9 cellular contexts compared by ENCODE assay signal in genomic region chr1:159005161-159005560, GRCh38. TPM values are rescaled to one million over a fixed set of nuclear protein-coding genes. Genes with fewer than 3 reads are reported as not detected.
DNase-seq lines count a peak whose midpoint lies in the region; ATAC-seq and TF ChIP-seq lines count a peak whose summit lies in the region.
"Had no signal": no experiment of that assay in that cellular context is flagged by ENCODE, and none has a peak within 500 bp of the region (broad histone marks: within the 10 kb centered on the region; RNA-seq: fewer than 3 reads in every experiment).

No MANE protein-coding gene starts in this region.

- no peak for ATAC-seq in T-cell (replicated peaks in 1 of 4)

- H2BK5ac ChIP-seq in H9 (ENCODE audit: insufficient read length, low read length) = no peak overlapping the region

- no peaks in the 10 kb centered on the region for H3K79me2 ChIP-seq in H9 (ENCODE audit: insufficient read depth, low read length)

- H4K20me1 ChIP-seq in H9 (ENCODE audit: control insufficient read depth, insufficient read depth, insufficient read length) = no peaks in the 10 kb centered on the region

- no peak overlapping the region for H4K91ac ChIP-seq in H9 (ENCODE audit: insufficient read length, low read depth, low read length)

- H3K4me1 ChIP-seq in H9 (ENCODE audit: insufficient read depth, low read length) = peaks cover 9% of the 10 kb centered on the region; the same call in 1 of the 2 replicates
- peaks cover 32% of the 10 kb centered on the region for H3K4me1 ChIP-seq in iPS-20b (ENCODE audit: insufficient read depth, low read length)

- H3K9me3 Mint-ChIP-seq in H9 (no peaks in the 10 kb centered on the region), T-cell (no peaks in the 10 kb centered on the region)
- H3K9me3 Mint-ChIP-seq: activated naive CD4-positive, alpha-beta T cell treated with anti-CD3 and anti-CD28 coated beads, Interleukin-2, amount 10 ng/mL, durations not matched to agents 7 days and 5 days had no signal

- H4K8ac ChIP-seq in H9 (replicated peaks; ENCODE audit: insufficient read length, low read depth, low read length) = no peak overlapping the region

- H3K27me3 ChIP-seq in H9 (ENCODE audit: insufficient read depth, low read length) (peaks cover 19% of the 10 kb centered on the region; the same call in 1 of the 2 replicates), iPS-20b (ENCODE audit: insufficient read depth, low read length) (peaks cover 33% of the 10 kb centered on the region; the same call in 1 of the 2 replicates)

- H2BK20ac ChIP-seq in H9 (ENCODE audit: low read depth, low read length, poor library complexity, severe bottlenecking) = no peak overlapping the region

- H2AFZ ChIP-seq in H9 (ENCODE audit: low read length) = no peak overlapping the region

- H3K4me1 Mint-ChIP-seq in H9 (peaks cover 63 to 74% of the 10 kb centered on the region in 2 experiments), T-cell (peaks cover 28 to 33% (median 30%) of the 10 kb centered on the region in 3 donors)

- CTCF ChIA-PET in T-cell (lab: Charles Lee) = no interaction called here

- peaks cover 7% of the 10 kb centered on the region for H3K23me2 ChIP-seq in H9 (ENCODE audit: insufficient read length, low read depth, low read length, poor library complexity, severe bottlenecking)

- H3K9ac ChIP-seq in H9 (ENCODE audit: extremely low read depth, insufficient read length, low read length) (no peak overlapping the region), iPS-20b (ENCODE audit: low read depth, low read length) (no peak overlapping the region)

- peaks cover 12% of the 10 kb centered on the region for H3K27me3 Mint-ChIP-seq in H9 (ENCODE audit: low read depth)
- H3K27me3 Mint-ChIP-seq in T-cell = no peaks in the 10 kb centered on the region
- H3K27me3 Mint-ChIP-seq: activated naive CD4-positive, alpha-beta T cell treated with anti-CD3 and anti-CD28 coated beads, Interleukin-2, amount 10 ng/mL, durations not matched to agents 7 days and 5 days had no signal

- no peak overlapping the region for H2BK12ac ChIP-seq in H9 (ENCODE audit: insufficient read length, low read depth, low read length)

- H3K4ac ChIP-seq in H9 (ENCODE audit: low read depth, low read length) = no peak overlapping the region

- H3K4me2 ChIP-seq in H9 (ENCODE audit: insufficient read depth, insufficient read length, low read length) = peak overlapping the region; percentile 92

- peak overlapping the region in 1 of 3 experiments; percentile 95; a peak in 2 of 7 replicates for H3K27ac Mint-ChIP-seq in H9
- peak overlapping the region; percentile 4 to 60 for H3K27ac Mint-ChIP-seq in T-cell
- H3K27ac Mint-ChIP-seq: activated naive CD4-positive, alpha-beta T cell treated with anti-CD3 and anti-CD28 coated beads, Interleukin-2, amount 10 ng/mL, durations not matched to agents 7 days and 5 days had no signal

- H4K5ac ChIP-seq in H9 (ENCODE audit: insufficient read length, low read depth, low read length) = no peak overlapping the region

- POLR2A ChIA-PET in T-cell (lab: Charles Lee) = no interaction called here

- H2AK5ac ChIP-seq in H9 (ENCODE audit: insufficient read length, low read length) = no peak overlapping the region

- H2BK120ac ChIP-seq in H9 (ENCODE audit: low read depth, low read length, poor library complexity, severe bottlenecking) = no peak overlapping the region

- no peak overlapping the region for H3K14ac ChIP-seq in H9 (ENCODE audit: insufficient read depth, low read length)

- no peak overlapping the region for H2BK15ac ChIP-seq in H9 (ENCODE audit: low read depth, low read length)

- intact Hi-C loops in posterior cingulate gyrus (cut with DNase I) = no loop called here

- H3K9me3 ChIP-seq in H9 (ENCODE audit: control insufficient read depth, low read depth, low read length) (no peaks in the 10 kb centered on the region), iPS-20b (ENCODE audit: insufficient read depth, low read depth, low read length) (no peaks in the 10 kb centered on the region)

- no peaks in the 10 kb centered on the region for H3K79me1 ChIP-seq in H9 (ENCODE audit: insufficient read depth, low read depth, low read length, poor library complexity, severe bottlenecking)

- peak overlapping the region in 1 of 2 experiments; percentile 52; a peak in 3 of 5 replicates for H3K4me3 Mint-ChIP-seq in H9
- H3K4me3 Mint-ChIP-seq in T-cell = no peak overlapping the region
- H3K4me3 Mint-ChIP-seq: activated naive CD4-positive, alpha-beta T cell treated with anti-CD3 and anti-CD28 coated beads, Interleukin-2, amount 10 ng/mL, durations not matched to agents 7 days and 5 days had no signal

- no peak for TF ChIP-seq CTCF in H9 (conservative IDR thresholded peaks at IDR 0.05)

- H3K27ac ChIP-seq in H9 (ENCODE audit: insufficient read length, low read depth, low read length) (no peak overlapping the region), iPS-20b (ENCODE audit: low read length) (no peak overlapping the region), skin epidermis (peak overlapping the region in 20 of 21 experiments; percentile 8 to 91 (median 80))

- H3K4me3 ChIP-seq in iPS-20b (ENCODE audit: low read length) = peak overlapping the region; percentile 63
- H3K4me3 ChIP-seq in skin epidermis = no peak overlapping the region

- no peak overlapping the region for H3K23ac ChIP-seq in H9 (ENCODE audit: insufficient read length, low read depth, low read length)

- H3K36me3 Mint-ChIP-seq in H9 (ENCODE audit: insufficient read depth in 1 of 3, low read depth in 3 of 3) (no peaks in the 10 kb centered on the region), T-cell (no peaks in the 10 kb centered on the region)

- H3K56ac ChIP-seq in H9 (ENCODE audit: insufficient read length, low read depth, low read length) = no peak overlapping the region

- DNase-seq in H9 = no peak
- no peak for DNase-seq in T-cell
- no peak for DNase-seq in DMS53 (lab: John Stamatoyannopoulos, UW)
- DNase-seq in posterior cingulate gyrus = no peak
- no peak for DNase-seq in NCI-H146 (lab: John Stamatoyannopoulos, UW)
- DNase-seq: activated CD4-positive, CD25-positive, alpha-beta regulatory T cell; activated naive CD4-positive, alpha-beta T cell treated with anti-CD3 and anti-CD28 coated beads, Interleukin-2, amount 10 ng/mL, durations not matched to agents 7 days and 5 days had no signal

- no peaks in the 10 kb centered on the region for H3K36me3 ChIP-seq in iPS-20b (ENCODE audit: insufficient read depth, low read depth, low read length)

- no peak overlapping the region for H3T11ph ChIP-seq in H9 (ENCODE audit: low read length)

- no peak overlapping the region for H3K18ac ChIP-seq in H9 (ENCODE audit: insufficient read length, low read depth, low read length)

RNA-seq across cellular contexts. Expression of gene IFI16, which starts 4.5 kb away (rescaled TPM):
- total RNA-seq in H9 (2021) (2.9 and 3.4 TPM in 2 replicates), T-cell (100 to 1,000 TPM in 3 of 5 donors, 10 to 100 TPM in 2; 78.7 to 123 (median 106) TPM)

Comparison
In these comparisons a context has a peak if more than half of its experiments do, and no peak if none do; other contexts are left out.
1. H3K27ac ChIP-seq: peak in skin epidermis (20 of 21); none in H9 (single experiment) and iPS-20b (single experiment).
2. RNA of gene IFI16, which starts 4.5 kb away (total RNA-seq): 78.7 to 123 TPM in T-cell; 2.9 to 3.4 TPM in H9; every median in the first group is over 10 times any median in the second.